In the genomic region with DNA sequence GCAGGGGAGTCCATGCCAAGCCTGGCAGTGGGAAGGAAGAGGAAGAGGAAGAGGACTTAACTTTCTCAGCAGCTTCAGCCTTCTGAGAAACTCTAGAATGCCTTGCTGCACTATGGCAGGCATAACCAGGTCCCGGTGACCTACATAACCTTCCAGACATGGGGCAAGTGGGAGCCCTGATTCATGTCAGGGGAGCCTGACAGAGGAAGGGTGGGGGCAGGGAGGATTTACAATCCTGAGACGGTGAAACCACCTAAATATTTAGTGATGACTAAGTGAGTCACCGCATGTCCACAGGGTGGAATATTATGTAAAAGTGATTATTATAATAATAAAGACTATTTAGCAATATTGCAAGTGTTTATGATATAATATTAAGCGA, we compare ENCODE assay signal across 11 cellular contexts. TPM values are rescaled to one million over a fixed set of nuclear protein-coding genes. Genes with fewer than 3 reads are reported as not detected.
DNase-seq lines count a peak whose midpoint lies in the region; FAIRE-seq and TF ChIP-seq lines count a peak whose summit lies in the region.
"Had no signal": no experiment of that assay in that cellular context is flagged by ENCODE, and none has a peak within 500 bp of the region (broad histone marks: within the 10 kb centered on the region; RNA-seq: fewer than 3 reads in every experiment).

No MANE protein-coding gene starts in this region.

- peak in 1 of 2 experiments; percentile 51; a peak in 2 of 4 replicates for TF ChIP-seq EP300 in SK-N-SH (IDR thresholded peaks at IDR 0.05; ENCODE audit: borderline replicate concordance in 1 of 2, low read depth in 1 of 2, low read length in 1 of 2)

- H3K4me3 ChIP-seq in SK-N-SH (ENCODE audit: low read depth in 2 of 2, low read length in 1 of 2), result no peak overlapping the region
- no peak overlapping the region for H3K4me3 ChIP-seq in fibroblast of the aortic adventitia (ENCODE audit: low read depth, low read length)
- H3K4me3 ChIP-seq in skeletal muscle cell (ENCODE audit: low read depth, low read length), result no peak overlapping the region

- peaks cover 5 to 75% of the 10 kb centered on the region in 2 experiments for H3K4me1 ChIP-seq in SK-N-SH (ENCODE audit: control insufficient read depth in 1 of 2, insufficient read depth in 2 of 2, low read depth in 1 of 2, low read length in 1 of 2)

- TF ChIP-seq RAD21 in SK-N-SH (IDR thresholded peaks at IDR 0.05; ENCODE audit: low read length), result no peak

- no peaks in the 10 kb centered on the region for H3K9me2 ChIP-seq in SK-N-SH

- no peaks in the 10 kb centered on the region for H3K27me3 ChIP-seq in SK-N-SH (ENCODE audit: insufficient read depth)

- POLR2A ChIA-PET in SK-N-SH (lab: Yijun Ruan, JAX), result no interaction called here

- no peak overlapping the region for H3K4me3 Mint-ChIP-seq in endothelial cell (ENCODE audit: unreplicated experiment)

- no peak overlapping the region for H3K27ac Mint-ChIP-seq in endothelial cell (ENCODE audit: unreplicated experiment)

- H3K36me3 ChIP-seq in SK-N-SH (replicated peaks in 1 of 2; ENCODE audit: control insufficient read depth in 1 of 2, insufficient read depth in 2 of 2, low read length in 1 of 2), result no peaks in the 10 kb centered on the region

- DNase-seq in SK-N-SH (no peak), fibroblast of the aortic adventitia (ENCODE audit: low read depth) (peak; percentile 70), skeletal muscle cell (ENCODE audit: low read depth) (peak; percentile 77), SKM-1 (lab: John Stamatoyannopoulos, UW; ENCODE audit: unreplicated experiment) (no peak), HT-29 (ENCODE audit: low spot score) (no peak), endothelial cell (ENCODE audit: low spot score) (no peak), HuH-7.5 (ENCODE audit: low spot score) (no peak)
- DNase-seq: amygdala; NCI-H524; stimulated activated CD4-positive, alpha-beta T cell treated with anti-CD3 and anti-CD28 coated beads, Interleukin-1b, Interleukin-23, amount 100 ng/mL, for 48 hours had no signal

- no peaks in the 10 kb centered on the region for H4K20me1 ChIP-seq in SK-N-SH (ENCODE audit: insufficient read depth)

- peaks cover 39% of the 10 kb centered on the region for H3K4me1 Mint-ChIP-seq in endothelial cell (ENCODE audit: unreplicated experiment)

- 10% methylated on average over 4 of the region's 4 CpGs for whole genome bisulfite sequencing in SK-N-SH (ENCODE audit: low lambda C conversion rate)

- H3K27me3 Mint-ChIP-seq in endothelial cell (ENCODE audit: unreplicated experiment), result peaks cover 12% of the 10 kb centered on the region

- no peaks in the 10 kb centered on the region for H3K9me3 ChIP-seq in SK-N-SH

- no peaks in the 10 kb centered on the region for H3K79me2 ChIP-seq in SK-N-SH (ENCODE audit: insufficient read depth)

- TF ChIP-seq CTCF in SK-N-SH (IDR thresholded peaks at IDR 0.05) (no peak), fibroblast of the aortic adventitia (IDR thresholded peaks at IDR 0.05; ENCODE audit: insufficient read depth, low read length) (no peak), endothelial cell (IDR thresholded peaks at IDR 0.05; ENCODE audit: unreplicated experiment) (no peak)

- no peaks in the 10 kb centered on the region for H3K36me3 Mint-ChIP-seq in endothelial cell (ENCODE audit: low read depth, unreplicated experiment)

- H3F3A ChIP-seq in SK-N-SH (replicated peaks; ENCODE audit: insufficient read depth), result peaks cover 65% of the 10 kb centered on the region

- H2AFZ ChIP-seq in SK-N-SH (ENCODE audit: low read depth), result no peak overlapping the region

- no peaks in the 10 kb centered on the region for H3K9me3 Mint-ChIP-seq in endothelial cell (ENCODE audit: unreplicated experiment)

- peak overlapping the region; percentile 76 for H3K4me2 ChIP-seq in SK-N-SH

- FAIRE-seq in G401.6 (lab: Jason Lieb, UNC), result peak; percentile 92

- CTCF ChIA-PET in SK-N-SH (lab: Yijun Ruan, JAX), result interaction anchor here (1.2 to 1.5 kb wide), 2 partner anchors 20 to 146 kb away, joined by 3 to 4 read pairs; no protein-coding TSS in a partner anchor

- peak overlapping the region; percentile 85 to 99 for H3K27ac ChIP-seq in SK-N-SH (ENCODE audit: low read depth in 2 of 2, low read length in 1 of 2)

- H3K9ac ChIP-seq in SK-N-SH, result peak overlapping the region; percentile 87

TF ChIP-seq in SK-N-SH, 30 proteins besides CTCF, POLR2A, EP300 and RAD21 (continues in another document):
- no peak for TF ChIP-seq FOXJ3 (CRISPR knock-in tag; IDR thresholded peaks at IDR 0.05)
- TF ChIP-seq GATA2 (CRISPR knock-in tag; IDR thresholded peaks at IDR 0.05), result no peak
- no peak for TF ChIP-seq RFX5 (IDR thresholded peaks at IDR 0.05; ENCODE audit: low read length)
- TF ChIP-seq NRF1 (IDR thresholded peaks at IDR 0.05; ENCODE audit: low read depth, low read length), result no peak
- no peak for TF ChIP-seq EZH2phosphoT487 (IDR thresholded peaks at IDR 0.05; ENCODE audit: borderline replicate concordance, low read depth)
- TF ChIP-seq ELF1 (IDR thresholded peaks at IDR 0.05), result no peak
- no peak for TF ChIP-seq USF2 (IDR thresholded peaks at IDR 0.05; ENCODE audit: borderline replicate concordance, low read depth, low read length)
- TF ChIP-seq IRF3 (IDR thresholded peaks at IDR 0.05; ENCODE audit: low read depth, low read length), result no peak
- TF ChIP-seq, protein P1, sequence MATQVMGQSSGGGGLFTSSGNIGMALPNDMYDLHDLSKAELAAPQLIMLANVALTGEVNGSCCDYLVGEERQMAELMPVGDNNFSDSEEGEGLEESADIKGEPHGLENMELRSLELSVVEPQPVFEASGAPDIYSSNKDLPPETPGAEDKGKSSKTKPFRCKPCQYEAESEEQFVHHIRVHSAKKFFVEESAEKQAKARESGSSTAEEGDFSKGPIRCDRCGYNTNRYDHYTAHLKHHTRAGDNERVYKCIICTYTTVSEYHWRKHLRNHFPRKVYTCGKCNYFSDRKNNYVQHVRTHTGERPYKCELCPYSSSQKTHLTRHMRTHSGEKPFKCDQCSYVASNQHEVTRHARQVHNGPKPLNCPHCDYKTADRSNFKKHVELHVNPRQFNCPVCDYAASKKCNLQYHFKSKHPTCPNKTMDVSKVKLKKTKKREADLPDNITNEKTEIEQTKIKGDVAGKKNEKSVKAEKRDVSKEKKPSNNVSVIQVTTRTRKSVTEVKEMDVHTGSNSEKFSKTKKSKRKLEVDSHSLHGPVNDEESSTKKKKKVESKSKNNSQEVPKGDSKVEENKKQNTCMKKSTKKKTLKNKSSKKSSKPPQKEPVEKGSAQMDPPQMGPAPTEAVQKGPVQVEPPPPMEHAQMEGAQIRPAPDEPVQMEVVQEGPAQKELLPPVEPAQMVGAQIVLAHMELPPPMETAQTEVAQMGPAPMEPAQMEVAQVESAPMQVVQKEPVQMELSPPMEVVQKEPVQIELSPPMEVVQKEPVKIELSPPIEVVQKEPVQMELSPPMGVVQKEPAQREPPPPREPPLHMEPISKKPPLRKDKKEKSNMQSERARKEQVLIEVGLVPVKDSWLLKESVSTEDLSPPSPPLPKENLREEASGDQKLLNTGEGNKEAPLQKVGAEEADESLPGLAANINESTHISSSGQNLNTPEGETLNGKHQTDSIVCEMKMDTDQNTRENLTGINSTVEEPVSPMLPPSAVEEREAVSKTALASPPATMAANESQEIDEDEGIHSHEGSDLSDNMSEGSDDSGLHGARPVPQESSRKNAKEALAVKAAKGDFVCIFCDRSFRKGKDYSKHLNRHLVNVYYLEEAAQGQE (IDR thresholded peaks at IDR 0.05; ENCODE audit: low read depth, low read length), result 0 out of 2 replicates have a peak, but pooled peaks have one; percentile 20
- peak; percentile 66 for TF ChIP-seq TCF12 (IDR thresholded peaks at IDR 0.05)
- no peak for TF ChIP-seq MAX (IDR thresholded peaks at IDR 0.05; ENCODE audit: low read depth)
- no peak for TF ChIP-seq TEAD4 (IDR thresholded peaks at IDR 0.05; ENCODE audit: borderline replicate concordance, insufficient read depth)

RNA-seq across cellular contexts. Expression of gene AMOTL2, which starts 46.7 kb away (rescaled TPM):
- 163 and 185 TPM in 2 replicates for polyA plus RNA-seq in SK-N-SH (2012; rRNA removed)
- polyA plus RNA-seq in SK-N-SH (2012; cell fraction: cytosol; rRNA removed), result 91.0 and 115 TPM in 2 replicates
- polyA plus RNA-seq in SK-N-SH (2012; cell fraction: nucleus; rRNA removed), result 312 and 373 TPM in 2 replicates
- total RNA-seq in fibroblast of the aortic adventitia (ENCODE audit: low replicate concordance) (65.0 and 75.7 TPM in 2 replicates), endothelial cell (ENCODE audit: unreplicated experiment) (46.5 TPM)
- total RNA-seq in HT-29 (2014; rRNA removed; shearing (Covaris generic)), result 109 and 119 TPM in 2 replicates

Comparison
In these comparisons a context has a peak if more than half of its experiments do, and no peak if none do; other contexts are left out.
1. DNase-seq: peak in fibroblast of the aortic adventitia (single experiment) and skeletal muscle cell (single experiment); none in SK-N-SH (single experiment), SKM-1 (single experiment), HT-29 (single experiment), endothelial cell (single experiment) and HuH-7.5 (single experiment).